In genomic region chr5:148860599-148860998, GRCh38 we compare ENCODE assay signal across 19 cellular contexts.
"Had no signal": no experiment of that assay in that cellular context is flagged by ENCODE, and none has a peak within 500 bp of the region (broad histone marks: within the 10 kb centered on the region; RNA-seq: fewer than 3 reads in every experiment).

No MANE protein-coding gene starts in this region.

- H3K9me3 ChIP-seq: colonic mucosa, spleen, thoracic aorta, upper lobe of right lung had no signal

- H3K27me3 ChIP-seq: brain microvascular endothelial cell, colonic mucosa, dorsolateral prefrontal cortex, neural progenitor cell, spleen, upper lobe of right lung had no signal

- H3K27ac ChIP-seq: brain microvascular endothelial cell, colonic mucosa, dorsolateral prefrontal cortex, neural progenitor cell, thoracic aorta, upper lobe of right lung, WERI-Rb-1 had no signal

- H3K4me1 ChIP-seq: colonic mucosa had no signal

- H3K9ac ChIP-seq: neural progenitor cell had no signal

- ATAC-seq: activated CD8-positive, alpha-beta T cell treated with anti-CD3 and anti-CD28 coated beads, Interleukin-2, amount 10 ng/mL, durations not matched to agents 7 days and 5 days; left cardiac atrium; T-cell; upper lobe of right lung had no signal

- DNase-seq: activated CD4-positive, alpha-beta T cell treated with anti-CD3 and anti-CD28 coated beads, Interleukin-2, amount 50 U/mL, for 1 hour; activated CD4-positive, CD25-positive, alpha-beta regulatory T cell treated with anti-CD3 and anti-CD28 coated beads, Interleukin-2, amount 50 U/mL, for 72 hours; activated CD8-positive, alpha-beta T cell treated with anti-CD3 and anti-CD28 coated beads, Interleukin-2, amount 10 ng/mL, durations not matched to agents 7 days and 5 days; activated gamma-delta T cell; anterior cingulate cortex; brain microvascular endothelial cell; colonic mucosa; dorsolateral prefrontal cortex; foreskin melanocyte; left cardiac atrium; naive B cell; spleen; stimulated activated CD4-positive, alpha-beta T cell treated with anti-CD3 and anti-CD28 coated beads, Interleukin-4, amount 100 ng/mL, for 1 hour; stimulated activated naive CD4-positive, alpha-beta T cell treated with Interleukin-2 at 50 U/mL for 16 hours; T-cell; upper lobe of right lung; WERI-Rb-1 had no signal

- H3K4me3 ChIP-seq: colonic mucosa, dorsolateral prefrontal cortex, neural progenitor cell, spleen, thoracic aorta, upper lobe of right lung had no signal

- H3K4me2 ChIP-seq: neural progenitor cell had no signal

- H3K36me3 ChIP-seq: brain microvascular endothelial cell, colonic mucosa, neural progenitor cell, thoracic aorta, upper lobe of right lung, WERI-Rb-1 had no signal

- H2AFZ ChIP-seq: neural progenitor cell had no signal
